In the genomic region with DNA sequence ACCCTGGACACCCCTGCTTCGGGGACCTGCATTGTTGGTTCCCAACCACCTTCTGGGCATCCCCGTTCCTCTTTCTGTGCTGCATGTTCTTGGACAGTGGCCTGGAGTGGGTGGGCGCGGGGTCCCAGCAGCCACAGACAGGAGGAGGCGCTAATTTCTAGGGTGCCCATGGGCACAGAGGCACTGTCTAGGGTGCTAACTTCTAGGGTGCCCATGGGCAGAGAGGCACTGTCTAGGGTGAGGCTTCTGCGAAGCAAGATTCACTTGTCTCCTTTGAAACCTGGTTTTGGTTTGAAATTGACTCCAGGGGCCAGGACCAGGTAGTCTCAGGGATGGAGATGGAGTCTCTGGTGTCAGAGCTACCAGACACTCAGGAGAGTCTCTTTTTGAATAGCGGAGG, we compare ENCODE assay signal across 1 cellular context.
TF ChIP-seq lines count a peak whose summit lies in the region.

No MANE protein-coding gene starts in this region.

TF ChIP-seq in HCT116, 20 proteins besides CTCF, POLR2A, EP300 and RAD21 (continued from another document):
- TF ChIP-seq EZH2phosphoT487 (IDR thresholded peaks at IDR 0.05; ENCODE audit: borderline replicate concordance), result no peak
- TF ChIP-seq, protein P1, sequence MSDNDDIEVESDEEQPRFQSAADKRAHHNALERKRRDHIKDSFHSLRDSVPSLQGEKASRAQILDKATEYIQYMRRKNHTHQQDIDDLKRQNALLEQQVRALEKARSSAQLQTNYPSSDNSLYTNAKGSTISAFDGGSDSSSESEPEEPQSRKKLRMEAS (IDR thresholded peaks at IDR 0.05), result no peak
- no peak for TF ChIP-seq POLR2AphosphoS5 (IDR thresholded peaks at IDR 0.05; ENCODE audit: low read depth, low read length)
- no peak for TF ChIP-seq FOSL1 (IDR thresholded peaks at IDR 0.05; ENCODE audit: low read depth)
